19 cellular contexts compared by ENCODE assay signal in genomic region chr13:20544186-20544914, GRCh38. TPM values are rescaled to one million over a fixed set of nuclear protein-coding genes. Genes with fewer than 3 reads are reported as not detected.
DNase-seq lines count a peak whose midpoint lies in the region; ATAC-seq and TF ChIP-seq lines count a peak whose summit lies in the region.
"Had no signal": no experiment of that assay in that cellular context is flagged by ENCODE, and none has a peak within 500 bp of the region (broad histone marks: within the 10 kb centered on the region; RNA-seq: fewer than 3 reads in every experiment).

No MANE protein-coding gene starts in this region.

- H4K91ac ChIP-seq in H9 (ENCODE audit: insufficient read length, low read depth, low read length), result no peak overlapping the region

- H3K9me3 ChIP-seq in DND-41 (ENCODE audit: insufficient read depth, low read length, severe bottlenecking) (no peaks in the 10 kb centered on the region), H9 (ENCODE audit: control insufficient read depth, low read depth, low read length) (no peaks in the 10 kb centered on the region), OCI-LY3 (ENCODE audit: insufficient read depth, low read length) (no peaks in the 10 kb centered on the region)
- H3K9me3 ChIP-seq: mucosa of descending colon had no signal

- no peak overlapping the region for H3K18ac ChIP-seq in H9 (ENCODE audit: insufficient read length, low read depth, low read length)

- no peaks in the 10 kb centered on the region for H3K23me2 ChIP-seq in H9 (ENCODE audit: insufficient read length, low read depth, low read length, poor library complexity, severe bottlenecking)

- H3K4me2 ChIP-seq in DND-41 (ENCODE audit: insufficient read depth, low read length) (no peak overlapping the region), H9 (ENCODE audit: insufficient read depth, insufficient read length, low read length) (no peak overlapping the region), OCI-LY3 (ENCODE audit: low read length) (peak overlapping the region; percentile 98)

- no peak overlapping the region for H2BK20ac ChIP-seq in H9 (ENCODE audit: low read depth, low read length, poor library complexity, severe bottlenecking)

- H3K4me1 Mint-ChIP-seq in H9 (peaks cover 10 to 13% of the 10 kb centered on the region in 2 experiments), memory B cell (peaks cover 29% of the 10 kb centered on the region)

- H3K27me3 ChIP-seq in DND-41 (ENCODE audit: insufficient read depth, low read length, poor library complexity) (no peaks in the 10 kb centered on the region), H9 (ENCODE audit: insufficient read depth, low read length) (no peaks in the 10 kb centered on the region), OCI-LY3 (ENCODE audit: low read depth, low read length) (no peaks in the 10 kb centered on the region)

- no peak overlapping the region for H2AK5ac ChIP-seq in H9 (ENCODE audit: insufficient read length, low read length)

- TF ChIP-seq CTCF in DND-41 (IDR thresholded peaks at IDR 0.05; ENCODE audit: borderline replicate concordance, extremely low read depth, low read length, poor library complexity, severe bottlenecking) (no peak), H9 (conservative IDR thresholded peaks at IDR 0.05) (no peak), OCI-LY3 (IDR thresholded peaks at IDR 0.05; ENCODE audit: low read depth, low read length) (no peak)

- no peak overlapping the region for H3K14ac ChIP-seq in H9 (ENCODE audit: insufficient read depth, low read length)

- H3K79me2 ChIP-seq in DND-41 (ENCODE audit: insufficient read depth, low read length) (no peaks in the 10 kb centered on the region), H9 (ENCODE audit: insufficient read depth, low read length) (no peaks in the 10 kb centered on the region), OCI-LY3 (ENCODE audit: low read length) (no peaks in the 10 kb centered on the region)

- no peak overlapping the region for H2BK5ac ChIP-seq in H9 (ENCODE audit: insufficient read length, low read length)

- H4K20me1 ChIP-seq in DND-41 (ENCODE audit: insufficient read depth, low read length) (no peaks in the 10 kb centered on the region), H9 (ENCODE audit: control insufficient read depth, insufficient read depth, insufficient read length) (no peaks in the 10 kb centered on the region), OCI-LY3 (ENCODE audit: insufficient read depth, low read length) (no peaks in the 10 kb centered on the region)

- H3K36me3 Mint-ChIP-seq in H9 (ENCODE audit: insufficient read depth in 1 of 3, low read depth in 3 of 3), result no peaks in the 10 kb centered on the region
- no peaks in the 10 kb centered on the region for H3K36me3 Mint-ChIP-seq in memory B cell

- H3K27ac Mint-ChIP-seq in H9 (no peak overlapping the region), memory B cell (peak overlapping the region; percentile 99)
- H3K27ac Mint-ChIP-seq: T-helper 1 cell treated with Interleukin-12 subunit alpha and Interleukin-12 subunit beta and Interleukin-4 antibody, amounts not matched to agents 30 μg/mL and 1 μg/mL, for 36 hours had no signal

- H3K36me3 ChIP-seq in DND-41 (ENCODE audit: insufficient read depth, low read length), result no peaks in the 10 kb centered on the region
- no peaks in the 10 kb centered on the region for H3K36me3 ChIP-seq in OCI-LY3 (replicated peaks; ENCODE audit: low read depth, low read length)

- H3K4me3 ChIP-seq in DND-41 (ENCODE audit: low read depth in 1 of 2, low read length in 2 of 2) (no peak overlapping the region), OCI-LY3 (ENCODE audit: low read length) (peak overlapping the region; percentile 76)
- H3K4me3 ChIP-seq: coronary artery, GM23248, mucosa of descending colon had no signal

- no peak overlapping the region for H4K5ac ChIP-seq in H9 (ENCODE audit: insufficient read length, low read depth, low read length)

- 0 out of 3 replicates have a peak, but pooled peaks have one; percentile 9 for ATAC-seq in DND-41 (ENCODE audit: insufficient read depth, low read depth)
- ATAC-seq in memory B cell (ENCODE audit: low read depth), result peak; percentile 71
- no peak for ATAC-seq in GM21515 (IDR thresholded peaks at IDR 0.05; ENCODE audit: unreplicated experiment)
- ATAC-seq: mucosa of descending colon; stimulated activated naive CD8-positive, alpha-beta T cell treated with anti-CD3 and anti-CD28 coated beads, Interleukin-15, Interleukin-2, amounts not matched to agents 100 U/mL and 50 U/mL, for 24 hours had no signal

- no CpG with 5 or more reads among the region's 7 CpGs for WGBS in H9 (ENCODE audit: extremely low coverage, insufficient read length, low lambda C conversion rate)

- peaks cover 0 to 4% of the 10 kb centered on the region in 2 experiments; a peak in 1 of 5 replicates for H3K9me3 Mint-ChIP-seq in H9
- H3K9me3 Mint-ChIP-seq in memory B cell, result no peaks in the 10 kb centered on the region
- H3K9me3 Mint-ChIP-seq: T-helper 1 cell treated with Interleukin-12 subunit alpha and Interleukin-12 subunit beta and Interleukin-4 antibody, amounts not matched to agents 30 μg/mL and 1 μg/mL, for 36 hours had no signal

- H3K27ac ChIP-seq in DND-41 (ENCODE audit: low read length) (no peak overlapping the region), H9 (ENCODE audit: insufficient read length, low read depth, low read length) (no peak overlapping the region), OCI-LY3 (ENCODE audit: low read length) (peak overlapping the region; percentile 85)
- H3K27ac ChIP-seq: coronary artery, GM23248 had no signal

- H3K79me1 ChIP-seq in H9 (ENCODE audit: insufficient read depth, low read depth, low read length, poor library complexity, severe bottlenecking), result no peaks in the 10 kb centered on the region

- no peak overlapping the region for H2BK12ac ChIP-seq in H9 (ENCODE audit: insufficient read length, low read depth, low read length)

- H3K4me1 ChIP-seq in DND-41 (ENCODE audit: insufficient read depth, low read length) (no peaks in the 10 kb centered on the region), H9 (ENCODE audit: insufficient read depth, low read length) (no peaks in the 10 kb centered on the region), OCI-LY3 (ENCODE audit: low read length) (peaks cover 40% of the 10 kb centered on the region)

- H3K9ac ChIP-seq in DND-41 (ENCODE audit: low read depth, low read length) (no peak overlapping the region), H9 (ENCODE audit: extremely low read depth, insufficient read length, low read length) (no peak overlapping the region), OCI-LY3 (ENCODE audit: low read length) (peak overlapping the region; percentile 87)
- H3K9ac ChIP-seq: GM23248 had no signal

- H2AFZ ChIP-seq in DND-41 (ENCODE audit: low read depth, low read length) (no peak overlapping the region), H9 (ENCODE audit: low read length) (peak overlapping the region; percentile 1), OCI-LY3 (ENCODE audit: low read depth, low read length) (peak overlapping the region; percentile 65)
- H2AFZ ChIP-seq: GM23248 had no signal

- no peak overlapping the region for H4K8ac ChIP-seq in H9 (replicated peaks; ENCODE audit: insufficient read length, low read depth, low read length)

- DNase-seq in DND-41 (no peak), H9 (no peak), memory B cell (ENCODE audit: low spot score in 2 of 2) (peak; percentile 16 to 20), SK-N-DZ (ENCODE audit: low spot score) (no peak)
- DNase-seq in stimulated activated CD4-positive, alpha-beta T cell treated with anti-CD3 and anti-CD28 coated beads, Interleukin-2, amount 100 ng/mL, for 24 hours, result no peak
- DNase-seq in activated CD8-positive, alpha-beta memory T cell treated with anti-CD3 and anti-CD28 coated beads, Interleukin-2, amount 50 U/mL, for 4 hours, result no peak
- DNase-seq: activated CD8-positive, alpha-beta memory T cell treated with anti-CD3 and anti-CD28 coated beads, Interleukin-2, amount 50 U/mL, for 48 hours; activated naive CD4-positive, alpha-beta T cell; Calu3; glutamatergic neuron; GM23248; mucosa of descending colon; NCI-H2029; NCI-H510A treated with DMSO at 0.1 percent for 48 hours; stimulated activated naive CD8-positive, alpha-beta T cell treated with anti-CD3 and anti-CD28 coated beads, Interleukin-15, Interleukin-2, amounts not matched to agents 100 U/mL and 50 U/mL, for 24 hours had no signal

- H3K56ac ChIP-seq in H9 (ENCODE audit: insufficient read length, low read depth, low read length), result no peak overlapping the region

- H2BK120ac ChIP-seq in H9 (ENCODE audit: low read depth, low read length, poor library complexity, severe bottlenecking), result no peak overlapping the region

- no peak overlapping the region for H3K23ac ChIP-seq in H9 (ENCODE audit: insufficient read length, low read depth, low read length)

- H3K4me3 Mint-ChIP-seq in H9, result no peak overlapping the region
- peak overlapping the region; percentile 93 for H3K4me3 Mint-ChIP-seq in memory B cell
- H3K4me3 Mint-ChIP-seq: T-helper 1 cell treated with Interleukin-12 subunit alpha and Interleukin-12 subunit beta and Interleukin-4 antibody, amounts not matched to agents 30 μg/mL and 1 μg/mL, for 36 hours had no signal

- no peak overlapping the region for H2BK15ac ChIP-seq in H9 (ENCODE audit: low read depth, low read length)

- no peak overlapping the region for H3T11ph ChIP-seq in H9 (ENCODE audit: low read length)

- no peak overlapping the region for H3K4ac ChIP-seq in H9 (ENCODE audit: low read depth, low read length)

- peaks cover 6% of the 10 kb centered on the region for H3K27me3 Mint-ChIP-seq in H9 (ENCODE audit: low read depth)
- H3K27me3 Mint-ChIP-seq in memory B cell, result no peaks in the 10 kb centered on the region

RNA-seq across cellular contexts. Expression of gene CRYL1, which starts 18.7 kb away (rescaled TPM):
- 3.2 and 3.7 TPM in 2 replicates for total RNA-seq in H9 (2021)
- 0.25 and 0.67 TPM in 2 replicates for polyA plus RNA-seq in SK-N-DZ (2014; cell fraction: cytosol; rRNA removed)
- 0.19 and 0.60 TPM in 2 replicates for polyA plus RNA-seq in SK-N-DZ (2014; cell fraction: nucleus; rRNA removed)

RNA-seq across cellular contexts. Expression of gene IFT88, which starts 22.6 kb away (rescaled TPM):
- 5.2 and 5.6 TPM in 2 replicates for total RNA-seq in H9 (2021)
- polyA plus RNA-seq in SK-N-DZ (2014; cell fraction: cytosol; rRNA removed), result 12.6 and 12.8 TPM in 2 replicates
- 25.1 and 27.3 TPM in 2 replicates for polyA plus RNA-seq in SK-N-DZ (2014; cell fraction: nucleus; rRNA removed)

Comparison
In these comparisons a context has a peak if more than half of its experiments do, and no peak if none do; other contexts are left out.
1. DNase-seq: peak in memory B cell (2 of 2); none in DND-41 (single experiment), H9 (single experiment), stimulated activated CD4-positive, alpha-beta T cell treated with anti-CD3 and anti-CD28 coated beads, Interleukin-2, amount 100 ng/mL, for 24 hours (0 of 2), SK-N-DZ (single experiment) and activated CD8-positive, alpha-beta memory T cell treated with anti-CD3 and anti-CD28 coated beads, Interleukin-2, amount 50 U/mL, for 4 hours (single experiment).